In genomic region chr5:5616247-5616895, GRCh38 we compare ENCODE assay signal across 28 cellular contexts.
DNase-seq lines count a peak whose midpoint lies in the region; ATAC-seq and TF ChIP-seq lines count a peak whose summit lies in the region.
"Had no signal": no experiment of that assay in that cellular context is flagged by ENCODE, and none has a peak within 500 bp of the region (broad histone marks: within the 10 kb centered on the region; RNA-seq: fewer than 3 reads in every experiment).

No MANE protein-coding gene starts in this region.

- peak; percentile 18 for DNase-seq in ELF-1 (ENCODE audit: low read depth, low spot score)
- DNase-seq in NCI-H82 (lab: John Stamatoyannopoulos, UW) = peak; percentile 96
- DNase-seq in glutamatergic neuron = no peak
- DNase-seq in retina = peak; percentile 16
- no peak for DNase-seq in iPS-NIHi11 (ENCODE audit: low spot score)
- no peak for DNase-seq in omental fat pad (ENCODE audit: low spot score)
- DNase-seq: activated CD4-positive, alpha-beta T cell treated with anti-CD3 and anti-CD28 coated beads for 48 hours; activated gamma-delta T cell; activated naive CD8-positive, alpha-beta T cell treated with anti-CD3 and anti-CD28 coated beads, Interleukin-2, amount 10 ng/mL, durations not matched to agents 7 days and 5 days; activated T-cell treated with anti-CD3 and anti-CD28 coated beads, Interleukin-2, amount 50 U/mL, for 1 hour; dermis blood vessel endothelial cell; EL; gastrocnemius medialis; GOT3; hippocampal formation; immature natural killer cell; left colon; NCI-H1048; NCI-H187; NCI-H2171; occipital lobe; stimulated activated CD4-positive, alpha-beta T cell treated with anti-CD3 and anti-CD28 coated beads, Interleukin-2, amount 100 ng/mL, for 24 hours; trophoblast cell had no signal

- TF ChIP-seq CTCF in glutamatergic neuron (IDR thresholded peaks at IDR 0.05; ENCODE audit: partially characterized antibody, unreplicated experiment) (peak; percentile 38), omental fat pad (IDR thresholded peaks at IDR 0.05) (no peak)

- no peak overlapping the region for H3K4me3 Mint-ChIP-seq in glutamatergic neuron (ENCODE audit: unreplicated experiment)
- H3K4me3 Mint-ChIP-seq: activated naive CD8-positive, alpha-beta T cell treated with anti-CD3 and anti-CD28 coated beads, Interleukin-2, amount 10 ng/mL, durations not matched to agents 7 days and 5 days; CD14-positive monocyte; central memory CD8-positive, alpha-beta T cell; IgD-negative memory B cell; immature natural killer cell; memory B cell had no signal

- H3K9me3 Mint-ChIP-seq in glutamatergic neuron (ENCODE audit: unreplicated experiment) = no peaks in the 10 kb centered on the region
- H3K9me3 Mint-ChIP-seq: IgD-negative memory B cell, memory B cell had no signal

- peaks cover 2% of the 10 kb centered on the region for H3K4me1 Mint-ChIP-seq in glutamatergic neuron (ENCODE audit: low read depth, unreplicated experiment)
- H3K4me1 Mint-ChIP-seq: activated naive CD8-positive, alpha-beta T cell treated with anti-CD3 and anti-CD28 coated beads, Interleukin-2, amount 10 ng/mL, durations not matched to agents 7 days and 5 days; CD14-positive monocyte; central memory CD8-positive, alpha-beta T cell; immature natural killer cell had no signal

- H3K27me3 Mint-ChIP-seq in glutamatergic neuron (ENCODE audit: unreplicated experiment) = peaks cover 1% of the 10 kb centered on the region
- H3K27me3 Mint-ChIP-seq: memory B cell had no signal

- ATAC-seq in GM18502 (IDR thresholded peaks at IDR 0.05; ENCODE audit: poor library complexity, unreplicated experiment) = no peak
- ATAC-seq in omental fat pad (ENCODE audit: low FRiP score) = no peak
- ATAC-seq: gastrocnemius medialis, left colon had no signal

- H3K36me3 Mint-ChIP-seq in glutamatergic neuron (ENCODE audit: unreplicated experiment) = no peaks in the 10 kb centered on the region
- H3K36me3 Mint-ChIP-seq: activated naive CD8-positive, alpha-beta T cell treated with anti-CD3 and anti-CD28 coated beads, Interleukin-2, amount 10 ng/mL, durations not matched to agents 7 days and 5 days; CD14-positive monocyte; immature natural killer cell; memory B cell had no signal

- no peak overlapping the region for H3K27ac Mint-ChIP-seq in glutamatergic neuron (ENCODE audit: unreplicated experiment)
- H3K27ac Mint-ChIP-seq: activated naive CD8-positive, alpha-beta T cell treated with anti-CD3 and anti-CD28 coated beads, Interleukin-2, amount 10 ng/mL, durations not matched to agents 7 days and 5 days; CD14-positive monocyte; IgD-negative memory B cell; immature natural killer cell; memory B cell had no signal

Comparison
In these comparisons a context has a peak if more than half of its experiments do, and no peak if none do; other contexts are left out.
1. DNase-seq: peak in ELF-1 (single experiment), NCI-H82 (single experiment) and retina (single experiment); none in glutamatergic neuron (single experiment), iPS-NIHi11 (single experiment) and omental fat pad (single experiment).